8 cellular contexts compared by ENCODE assay signal in the genomic region with DNA sequence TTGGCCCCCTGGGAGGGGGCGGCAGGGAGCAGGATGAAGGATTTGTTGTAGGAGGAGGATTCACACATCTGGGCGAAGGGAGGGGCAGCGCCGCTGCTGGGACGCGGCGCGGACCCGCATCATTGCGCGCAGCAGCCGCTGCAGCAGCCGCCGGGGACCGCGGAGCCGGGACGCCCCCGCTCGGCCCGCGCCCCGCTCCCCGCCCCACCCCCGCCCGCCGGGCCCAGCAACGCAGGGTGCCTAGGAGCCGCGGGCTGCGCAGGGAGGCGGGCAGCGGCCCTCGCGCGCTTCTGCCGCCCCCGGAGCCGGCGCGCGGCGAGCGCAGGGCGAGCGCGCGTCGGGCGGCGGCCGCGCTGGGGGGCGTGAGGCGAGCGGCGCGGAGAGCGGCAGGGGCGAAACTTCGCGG. TPM values are rescaled to one million over a fixed set of nuclear protein-coding genes. Genes with fewer than 3 reads are reported as not detected.
A peak's percentile ranks its signal among the peaks of the same experiment; 100 is the strongest.
DNase-seq lines count a peak whose midpoint lies in the region; ATAC-seq, FAIRE-seq and TF ChIP-seq lines count a peak whose summit lies in the region.

No MANE protein-coding gene starts in this region.

- no peaks in the 10 kb centered on the region for H3K36me3 Mint-ChIP-seq in glutamatergic neuron (ENCODE audit: unreplicated experiment)

- no peaks in the 10 kb centered on the region for H3K79me2 ChIP-seq in SU-DHL-6 (ENCODE audit: insufficient read depth, low read length)

- H3K27me3 ChIP-seq in H7 (ENCODE audit: control insufficient read depth, insufficient read depth, low read length) (peaks cover 26% of the 10 kb centered on the region), SU-DHL-6 (ENCODE audit: low read length) (no peaks in the 10 kb centered on the region), skeletal muscle tissue (ENCODE audit: control insufficient read depth in 3 of 3, insufficient read depth in 3 of 3, low read length in 3 of 3) (peaks cover 0 to 8% (median 0%) of the 10 kb centered on the region in 3 donors), small intestine (ENCODE audit: control insufficient read depth in 2 of 2, insufficient read depth in 2 of 2, low read length in 2 of 2) (peaks cover 12 to 14% of the 10 kb centered on the region in 2 donors)

- no peak for FAIRE-seq in small intestine (lab: Jason Lieb, UNC)

- no peaks in the 10 kb centered on the region for H3K9me2 ChIP-seq in SU-DHL-6 (replicated peaks; ENCODE audit: insufficient read depth, low read length)

- peak overlapping the region; percentile 90 for H3K4me3 Mint-ChIP-seq in glutamatergic neuron (ENCODE audit: unreplicated experiment)

- H3K4me3 ChIP-seq in H7 (ENCODE audit: insufficient read depth, low read depth, low read length) = peak overlapping the region; percentile 57
- no peak overlapping the region for H3K4me3 ChIP-seq in SU-DHL-6 (ENCODE audit: insufficient read depth, low read length, poor library complexity, severe bottlenecking)
- H3K4me3 ChIP-seq in skeletal muscle tissue (ENCODE audit: low read length in 3 of 3) = peak overlapping the region; percentile 79 to 87 (median 79)
- H3K4me3 ChIP-seq in small intestine (ENCODE audit: low read depth in 1 of 2, low read length in 2 of 2) = peak overlapping the region in 1 of 2 donors; percentile 42

- no peaks in the 10 kb centered on the region for H3K4me1 Mint-ChIP-seq in glutamatergic neuron (ENCODE audit: low read depth, unreplicated experiment)

- in situ Hi-C loops in G401 (cut with HindIII; ENCODE audit: low sequenced_read_pairs) = no loop called here

- no peaks in the 10 kb centered on the region for H4K20me1 ChIP-seq in SU-DHL-6 (ENCODE audit: low read depth, low read length)

- DNase-seq in H7 (peak; percentile 74), glutamatergic neuron (no peak), left lobe of liver (ENCODE audit: low spot score) (no peak), small intestine (no peak), G401 (ENCODE audit: low spot score) (no peak)

- 0 to 1% (median 1%) methylated on average over 31 to 62 of the region's 62 CpGs for WGBS in small intestine, 3 donors

- no peaks in the 10 kb centered on the region for H3F3A ChIP-seq in SU-DHL-6 (ENCODE audit: insufficient read depth)

- H3K9me3 Mint-ChIP-seq in glutamatergic neuron (ENCODE audit: unreplicated experiment) = peaks cover 4% of the 10 kb centered on the region

- no peak overlapping the region for H3K27ac Mint-ChIP-seq in glutamatergic neuron (ENCODE audit: unreplicated experiment)

- H3K27ac ChIP-seq in SU-DHL-6 (ENCODE audit: low read depth, low read length) (no peak overlapping the region), skeletal muscle tissue (ENCODE audit: low read depth, low read length) (no peak overlapping the region), small intestine (ENCODE audit: low read depth in 1 of 2, low read length in 1 of 2) (no peak overlapping the region)

- peaks cover 5% of the 10 kb centered on the region for H3K27me3 Mint-ChIP-seq in glutamatergic neuron (ENCODE audit: unreplicated experiment)

- TF ChIP-seq CTCF in SU-DHL-6 (IDR thresholded peaks at IDR 0.05; ENCODE audit: insufficient read depth, low read length, poor library complexity, severe bottlenecking) (no peak), glutamatergic neuron (IDR thresholded peaks at IDR 0.05; ENCODE audit: partially characterized antibody, unreplicated experiment) (no peak)

- peaks cover 5 to 9% (median 5%) of the 10 kb centered on the region in 3 donors for H3K4me1 ChIP-seq in skeletal muscle tissue (ENCODE audit: control insufficient read depth in 3 of 3, insufficient read depth in 3 of 3, low read length in 3 of 3)
- H3K4me1 ChIP-seq in small intestine (ENCODE audit: control insufficient read depth in 2 of 2, insufficient read depth in 1 of 2, low read depth in 1 of 2, low read length in 1 of 2) = no peaks in the 10 kb centered on the region

- H3K36me3 ChIP-seq in H7 (replicated peaks; ENCODE audit: control insufficient read depth, insufficient read depth, low read length) = no peaks in the 10 kb centered on the region
- no peaks in the 10 kb centered on the region for H3K36me3 ChIP-seq in SU-DHL-6 (ENCODE audit: low read length)
- no peaks in the 10 kb centered on the region for H3K36me3 ChIP-seq in skeletal muscle tissue (ENCODE audit: control insufficient read depth in 3 of 3, insufficient read depth in 3 of 3, low read length in 3 of 3)
- H3K36me3 ChIP-seq in small intestine (ENCODE audit: control insufficient read depth in 2 of 2, insufficient read depth in 2 of 2, low read length in 2 of 2) = no peaks in the 10 kb centered on the region

- no peak overlapping the region for H2AFZ ChIP-seq in SU-DHL-6 (ENCODE audit: low read depth, low read length, severe bottlenecking)

- peak overlapping the region; percentile 34 for H3K4me2 ChIP-seq in SU-DHL-6 (ENCODE audit: low read depth, low read length, poor library complexity, severe bottlenecking)

- H3K9me3 ChIP-seq in SU-DHL-6 (ENCODE audit: insufficient read depth, low read length) = no peaks in the 10 kb centered on the region
- H3K9me3 ChIP-seq in skeletal muscle tissue (ENCODE audit: control insufficient read depth in 3 of 3, low read length in 3 of 3) = no peaks in the 10 kb centered on the region
- H3K9me3 ChIP-seq in small intestine (ENCODE audit: control insufficient read depth, low read depth) = no peaks in the 10 kb centered on the region

- H3K9ac ChIP-seq in SU-DHL-6 (ENCODE audit: low read length) = no peak overlapping the region
- peak overlapping the region; percentile 40 to 79 (median 60) for H3K9ac ChIP-seq in skeletal muscle tissue (ENCODE audit: low read depth in 1 of 3, low read length in 3 of 3)

- peak; percentile 42 for ATAC-seq in GM18498 (IDR thresholded peaks at IDR 0.05; ENCODE audit: unreplicated experiment)
- ATAC-seq in left lobe of liver = no peak

RNA-seq across cellular contexts. Expression of a gene that starts 0.2 kb away (rescaled TPM):
- total RNA-seq in H7 (2014; rRNA removed; shearing (Covaris generic)) = 1.1 and 1.8 TPM in 2 replicates
- total RNA-seq in glutamatergic neuron (ENCODE audit: unreplicated experiment) = 0.56 TPM
- 3.1 TPM for total RNA-seq in skeletal muscle tissue
- not detected for total RNA-seq in left lobe of liver
- polyA plus RNA-seq in small intestine = 1 to 10 TPM in 1 of 3 donors, under 1 TPM in 1, not detected in 1; 0.19 to 1.4 TPM
- total RNA-seq in G401 (2014; rRNA removed; shearing (Covaris generic)) = not detected in 2 replicates
